In genomic region chr1:25800538-25801377, GRCh38 we compare ENCODE assay signal across 8 cellular contexts. TPM values are rescaled to one million over a fixed set of nuclear protein-coding genes. Genes with fewer than 3 reads are reported as not detected.
DNase-seq lines count a peak whose midpoint lies in the region.

No MANE protein-coding gene starts in this region.

- H3K27ac Mint-ChIP-seq in activated naive CD8-positive, alpha-beta T cell treated with anti-CD3 and anti-CD28 coated beads for 36 hours, result peak overlapping the region; percentile 6

- H3K9me3 Mint-ChIP-seq in activated naive CD8-positive, alpha-beta T cell treated with anti-CD3 and anti-CD28 coated beads for 36 hours, result no peaks in the 10 kb centered on the region

- H3K36me3 ChIP-seq in stomach smooth muscle (ENCODE audit: control insufficient read depth in 2 of 2, insufficient read depth in 2 of 2, low read length in 2 of 2), result peaks cover 2 to 4% of the 10 kb centered on the region in 2 donors

- DNase-seq in NCI-H82 (lab: John Stamatoyannopoulos, UW) (peak; percentile 48), NCI-H82 treated with DMSO at 0.1 percent for 48 hours (lab: John Stamatoyannopoulos, UW; ENCODE audit: unreplicated experiment) (no peak), H4 (ENCODE audit: low spot score) (no peak), dedifferentiated amniotic fluid mesenchymal stem cell (ENCODE audit: extremely low spot score) (no peak), SW 1271 (lab: John Stamatoyannopoulos, UW) (no peak)
- no peak for DNase-seq in activated naive CD8-positive, alpha-beta T cell treated with anti-CD3 and anti-CD28 coated beads for 36 hours

- H3K27ac ChIP-seq in stomach smooth muscle (ENCODE audit: low read length), result peak overlapping the region; percentile 46

- H3K4me3 Mint-ChIP-seq in activated naive CD8-positive, alpha-beta T cell treated with anti-CD3 and anti-CD28 coated beads for 36 hours, result peak overlapping the region; percentile 85

- H3K9ac ChIP-seq in stomach smooth muscle (ENCODE audit: low read length in 2 of 2), result peak overlapping the region; percentile 72 to 74

- H3K4me3 ChIP-seq in iPS-18c (ENCODE audit: insufficient read depth, low read depth, low read length) (peak overlapping the region; percentile 69), stomach smooth muscle (ENCODE audit: low read length in 2 of 2) (peak overlapping the region; percentile 63 to 84)

- peaks cover 59% of the 10 kb centered on the region for H3K4me1 ChIP-seq in stomach smooth muscle (ENCODE audit: control insufficient read depth, insufficient read depth, low read length)

- H3K27me3 Mint-ChIP-seq in activated naive CD8-positive, alpha-beta T cell treated with anti-CD3 and anti-CD28 coated beads for 36 hours, result no peaks in the 10 kb centered on the region

- no peaks in the 10 kb centered on the region for H3K27me3 ChIP-seq in stomach smooth muscle (ENCODE audit: control insufficient read depth in 1 of 2, insufficient read depth in 2 of 2, low read length in 2 of 2)

- peaks cover 53% of the 10 kb centered on the region for H3K4me1 Mint-ChIP-seq in activated naive CD8-positive, alpha-beta T cell treated with anti-CD3 and anti-CD28 coated beads for 36 hours

- H3K9me3 ChIP-seq in iPS-18c (ENCODE audit: control insufficient read depth, insufficient read depth, low read length) (no peaks in the 10 kb centered on the region), stomach smooth muscle (ENCODE audit: control insufficient read depth in 2 of 2, low read length in 2 of 2) (no peaks in the 10 kb centered on the region)

- H3K36me3 Mint-ChIP-seq in activated naive CD8-positive, alpha-beta T cell treated with anti-CD3 and anti-CD28 coated beads for 36 hours, result peaks cover 8% of the 10 kb centered on the region

RNA-seq across cellular contexts. Expression of gene SELENON, which starts 0.8 kb away (rescaled TPM):
- total RNA-seq in activated naive CD8-positive, alpha-beta T cell treated with anti-CD3 and anti-CD28 coated beads for 36 hours, result 10 to 100 TPM; 15.0 to 15.6 TPM
- total RNA-seq in H4 (2014; rRNA removed; shearing (Covaris generic)), result 27.7 and 32.1 TPM in 2 replicates

RNA-seq across cellular contexts. Expression of gene MTFR1L, which starts 19.0 kb away (rescaled TPM):
- total RNA-seq in activated naive CD8-positive, alpha-beta T cell treated with anti-CD3 and anti-CD28 coated beads for 36 hours, result 10 to 100 TPM; 23.3 to 23.4 TPM
- 24.4 and 31.7 TPM in 2 replicates for total RNA-seq in H4 (2014; rRNA removed; shearing (Covaris generic))

RNA-seq across cellular contexts. Expression of gene AUNIP, which starts 58.5 kb away (rescaled TPM):
- 10 to 100 TPM; 12.1 to 15.1 TPM for total RNA-seq in activated naive CD8-positive, alpha-beta T cell treated with anti-CD3 and anti-CD28 coated beads for 36 hours
- total RNA-seq in H4 (2014; rRNA removed; shearing (Covaris generic)), result 8.7 and 12.4 TPM in 2 replicates
